8 cellular contexts compared by ENCODE assay signal in genomic region chr14:70358631-70359030, GRCh38. TPM values are rescaled to one million over a fixed set of nuclear protein-coding genes. Genes with fewer than 3 reads are reported as not detected.
DNase-seq lines count a peak whose midpoint lies in the region; ATAC-seq and TF ChIP-seq lines count a peak whose summit lies in the region.

No MANE protein-coding gene starts in this region.

- no peaks in the 10 kb centered on the region for H3K9me2 ChIP-seq in SU-DHL-6 (replicated peaks; ENCODE audit: insufficient read depth, low read length)

- H3K4me3 ChIP-seq in GM12875 (ENCODE audit: low read depth, low read length) (peak overlapping the region; percentile 76), SU-DHL-6 (ENCODE audit: insufficient read depth, low read length, poor library complexity, severe bottlenecking) (peak overlapping the region; percentile 91), gastroesophageal sphincter (peak overlapping the region; percentile 63 to 96), skeletal muscle tissue (ENCODE audit: low read length in 3 of 3) (peak overlapping the region; percentile 93 to 99 (median 98))

- H3K4me2 ChIP-seq in SU-DHL-6 (ENCODE audit: low read depth, low read length, poor library complexity, severe bottlenecking), result peak overlapping the region; percentile 88

- no peak for TF ChIP-seq EP300 in gastroesophageal sphincter (IDR thresholded peaks at IDR 0.05)

- no peaks in the 10 kb centered on the region; the same call in 1 of the 2 replicates for H4K20me1 ChIP-seq in SU-DHL-6 (ENCODE audit: low read depth, low read length)

- H3K4me1 ChIP-seq in gastroesophageal sphincter (peaks cover 0 to 22% (median 5%) of the 10 kb centered on the region in 3 donors), skeletal muscle tissue (ENCODE audit: control insufficient read depth in 3 of 3, insufficient read depth in 3 of 3, low read length in 3 of 3) (peaks cover 11 to 17% (median 17%) of the 10 kb centered on the region in 3 donors)

- peak overlapping the region; percentile 99 for H2AFZ ChIP-seq in SU-DHL-6 (ENCODE audit: low read depth, low read length, severe bottlenecking)

- DNase-seq in retina (no peak), HCEC 1CT (no peak), NCI-H446 treated with DMSO at 0.1 percent for 48 hours (lab: John Stamatoyannopoulos, UW) (no peak), midbrain (lab: John Stamatoyannopoulos, UW) (no peak)

- WGBS in gastroesophageal sphincter (ENCODE audit: low coverage in 1 of 2), 2 donors, result 23 to 26% methylated on average over 5 of the region's 5 CpGs

- H3F3A ChIP-seq in SU-DHL-6 (ENCODE audit: insufficient read depth), result no peaks in the 10 kb centered on the region

- peaks cover 6% of the 10 kb centered on the region; the same call in 1 of the 2 replicates for H3K36me3 ChIP-seq in SU-DHL-6 (ENCODE audit: low read length)
- no peaks in the 10 kb centered on the region for H3K36me3 ChIP-seq in gastroesophageal sphincter
- no peaks in the 10 kb centered on the region for H3K36me3 ChIP-seq in skeletal muscle tissue (ENCODE audit: control insufficient read depth in 3 of 3, insufficient read depth in 3 of 3, low read length in 3 of 3)

- H3K9me3 ChIP-seq in SU-DHL-6 (ENCODE audit: insufficient read depth, low read length) (no peaks in the 10 kb centered on the region), gastroesophageal sphincter (no peaks in the 10 kb centered on the region), skeletal muscle tissue (ENCODE audit: control insufficient read depth in 3 of 3, low read length in 3 of 3) (no peaks in the 10 kb centered on the region)

- H3K27me3 ChIP-seq in SU-DHL-6 (ENCODE audit: low read length) (no peaks in the 10 kb centered on the region), gastroesophageal sphincter (no peaks in the 10 kb centered on the region), skeletal muscle tissue (ENCODE audit: control insufficient read depth in 3 of 3, insufficient read depth in 3 of 3, low read length in 3 of 3) (no peaks in the 10 kb centered on the region)

- no peak for ATAC-seq in gastroesophageal sphincter

- TF ChIP-seq CTCF in GM12875 (IDR thresholded peaks at IDR 0.05; ENCODE audit: borderline replicate concordance, insufficient read depth, low read depth, low read length), result no peak
- TF ChIP-seq CTCF in SU-DHL-6 (IDR thresholded peaks at IDR 0.05; ENCODE audit: insufficient read depth, low read length, poor library complexity, severe bottlenecking), result no peak
- TF ChIP-seq CTCF in gastroesophageal sphincter (IDR thresholded peaks at IDR 0.05), result no peak

- H3K79me2 ChIP-seq in SU-DHL-6 (ENCODE audit: insufficient read depth, low read length), result peaks cover 57% of the 10 kb centered on the region

- TF ChIP-seq POLR2A in gastroesophageal sphincter (IDR thresholded peaks at IDR 0.05), result no peak

- H3K27ac ChIP-seq in SU-DHL-6 (ENCODE audit: low read depth, low read length) (no peak overlapping the region), gastroesophageal sphincter (peak overlapping the region; percentile 85 to 93 (median 88)), skeletal muscle tissue (ENCODE audit: low read depth, low read length) (peak overlapping the region; percentile 85)

- H3K9ac ChIP-seq in SU-DHL-6 (ENCODE audit: low read length) (peak overlapping the region; percentile 70), skeletal muscle tissue (ENCODE audit: low read depth in 1 of 3, low read length in 3 of 3) (peak overlapping the region; percentile 82 to 96 (median 95))

RNA-seq across cellular contexts. Expression of gene COX16, which starts 0.9 kb away (rescaled TPM):
- total RNA-seq in gastroesophageal sphincter (10 to 100 TPM in 3 of 4 donors, 1 to 10 TPM in 1; 9.7 to 19.4 (median 15.6) TPM), skeletal muscle tissue (36.0 TPM)

RNA-seq across cellular contexts. Expression of gene SYNJ2BP, which starts 58.3 kb away (rescaled TPM):
- 10 to 100 TPM; 26.9 to 49.7 (median 46.1) TPM for total RNA-seq in gastroesophageal sphincter
- 16.7 TPM for total RNA-seq in skeletal muscle tissue
